ENCODE assay signal across 8 cellular contexts in the genomic region with DNA sequence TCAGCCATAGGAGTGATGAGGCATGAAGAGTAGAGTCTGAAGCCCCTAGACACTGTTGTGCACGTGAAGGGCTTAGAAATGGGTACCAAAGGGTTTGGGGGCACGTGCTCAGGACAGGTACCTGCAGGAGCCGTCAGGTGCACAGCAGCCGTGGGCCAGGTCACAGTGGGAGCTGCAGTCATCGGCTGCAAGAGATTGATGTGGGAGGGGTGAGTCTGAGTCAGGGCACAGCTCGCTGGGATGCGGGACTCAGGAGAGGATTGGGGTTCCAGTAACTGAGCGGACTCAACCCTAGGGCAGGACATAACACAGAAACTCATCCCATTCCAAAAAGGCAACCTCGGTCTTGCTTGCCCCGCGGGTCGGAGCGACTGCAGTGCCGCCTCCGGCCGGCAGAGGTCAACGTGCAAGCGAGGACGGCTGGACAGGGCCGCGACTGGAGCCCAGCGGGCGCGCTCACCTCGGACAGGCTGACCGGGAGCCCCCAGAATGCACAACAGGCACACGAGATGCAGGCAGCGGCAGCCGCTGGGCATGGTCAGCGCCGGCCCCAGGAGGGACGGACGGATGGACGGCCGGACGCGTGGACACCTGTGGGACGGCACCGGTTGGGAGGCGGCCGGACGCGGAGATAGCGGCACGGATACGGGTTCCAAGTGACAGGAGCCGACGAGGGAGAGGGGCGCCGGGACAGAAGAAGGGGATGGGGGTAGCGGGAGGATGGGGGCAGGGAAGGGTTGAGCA. TPM values are rescaled to one million over a fixed set of nuclear protein-coding genes. Genes with fewer than 3 reads are reported as not detected.
DNase-seq lines count a peak whose midpoint lies in the region; ATAC-seq, FAIRE-seq and TF ChIP-seq lines count a peak whose summit lies in the region.

No MANE protein-coding gene starts in this region.

- peak overlapping the region; percentile 78 for H3K4me2 ChIP-seq in fibroblast of lung (ENCODE audit: extremely low read depth, insufficient read depth, low read length)

- H3K79me2 ChIP-seq in fibroblast of lung (ENCODE audit: control insufficient read depth, insufficient read depth, low read length): no peaks in the 10 kb centered on the region

- H3K36me3 Mint-ChIP-seq in activated T-helper 17 cell treated with anti-CD3 and anti-CD28 coated beads, Interleukin-2, amount 50 U/mL, for 72 hours (ENCODE audit: low read depth): peaks cover 27% of the 10 kb centered on the region
- no peaks in the 10 kb centered on the region for H3K36me3 Mint-ChIP-seq in naive B cell

- H3K4me1 Mint-ChIP-seq in activated T-helper 17 cell treated with anti-CD3 and anti-CD28 coated beads, Interleukin-2, amount 50 U/mL, for 72 hours: peaks cover 8% of the 10 kb centered on the region
- peaks cover 20 to 30% (median 21%) of the 10 kb centered on the region in 3 donors for H3K4me1 Mint-ChIP-seq in naive B cell

- H3K27me3 Mint-ChIP-seq in activated T-helper 17 cell treated with anti-CD3 and anti-CD28 coated beads, Interleukin-2, amount 50 U/mL, for 72 hours: peaks cover 9% of the 10 kb centered on the region
- H3K27me3 Mint-ChIP-seq in naive B cell: peaks cover 0 to 5% (median 0%) of the 10 kb centered on the region in 3 donors

- TF ChIP-seq CTCF in fibroblast of lung (conservative IDR thresholded peaks at IDR 0.05 in 1 of 2, IDR thresholded peaks at IDR 0.05 in 1 of 2; ENCODE audit: low read depth in 1 of 2, low read length in 2 of 2): peak; percentile 84 to 97

- no peaks in the 10 kb centered on the region for H3K9me3 ChIP-seq in fibroblast of lung (ENCODE audit: control insufficient read depth, insufficient read depth, low read depth, low read length)

- peak overlapping the region; percentile 43 to 53 (median 46) for H3K4me3 ChIP-seq in fibroblast of lung (replicated peaks in 1 of 4; ENCODE audit: control extremely low read depth in 1 of 4, insufficient read depth in 1 of 4, low read depth in 3 of 4, low read length in 4 of 4)

- H3K27me3 ChIP-seq in fibroblast of lung (ENCODE audit: control insufficient read depth, insufficient read depth, low read length): peaks cover 3% of the 10 kb centered on the region

- no peak overlapping the region for H3K9ac ChIP-seq in fibroblast of lung (ENCODE audit: insufficient read depth, low read length)

- FAIRE-seq in RCC 7860 (lab: Jason Lieb, UNC): no peak

- H2AFZ ChIP-seq in fibroblast of lung (ENCODE audit: low read length): peak overlapping the region; percentile 64

- no peaks in the 10 kb centered on the region for H3K9me3 Mint-ChIP-seq in activated T-helper 17 cell treated with anti-CD3 and anti-CD28 coated beads, Interleukin-2, amount 50 U/mL, for 72 hours
- no peaks in the 10 kb centered on the region for H3K9me3 Mint-ChIP-seq in naive B cell

- H4K20me1 ChIP-seq in fibroblast of lung (ENCODE audit: control insufficient read depth, extremely low read depth, insufficient read depth, low read length): no peaks in the 10 kb centered on the region

- DNase-seq in GM03348 (ENCODE audit: low spot score): peak; percentile 94
- DNase-seq in HT1080 (ENCODE audit: low read depth): peak; percentile 72
- DNase-seq in RCC 7860 (ENCODE audit: low spot score): peak; percentile 15
- DNase-seq in fibroblast of lung (ENCODE audit: low read depth in 2 of 2): peak; percentile 79 to 82
- peak; percentile 53 for DNase-seq in naive B cell
- peak; percentile 40 to 45 for DNase-seq in stimulated activated CD8-positive, alpha-beta memory T cell treated with anti-CD3 and anti-CD28 coated beads, Interleukin-7, amount 100 ng/mL, for 4 hours (ENCODE audit: low read depth in 2 of 2)
- no peak for DNase-seq in NCI-H187 treated with DMSO at 0.1 percent for 48 hours (lab: John Stamatoyannopoulos, UW)

- no peak overlapping the region for H3K27ac Mint-ChIP-seq in activated T-helper 17 cell treated with anti-CD3 and anti-CD28 coated beads, Interleukin-2, amount 50 U/mL, for 72 hours
- H3K27ac Mint-ChIP-seq in naive B cell: peak overlapping the region in 5 of 6 donors; percentile 45 to 97 (median 75)

- H3K4me1 ChIP-seq in fibroblast of lung (ENCODE audit: control insufficient read depth, extremely low read depth, insufficient read depth, low read length): peaks cover 3% of the 10 kb centered on the region

- peaks cover 9% of the 10 kb centered on the region for H3K36me3 ChIP-seq in fibroblast of lung (ENCODE audit: control insufficient read depth, insufficient read depth, low read length)

- no peak overlapping the region for H3K27ac ChIP-seq in fibroblast of lung (ENCODE audit: insufficient read depth, low read length)

- H3K4me3 Mint-ChIP-seq in activated T-helper 17 cell treated with anti-CD3 and anti-CD28 coated beads, Interleukin-2, amount 50 U/mL, for 72 hours: peak overlapping the region; percentile 89
- H3K4me3 Mint-ChIP-seq in naive B cell: peak overlapping the region; percentile 67 to 91 (median 88)

- peak; percentile 75 for ATAC-seq in activated T-helper 17 cell treated with anti-CD3 and anti-CD28 coated beads, Interleukin-2, amount 50 U/mL, for 72 hours (replicated peaks)
- peak; percentile 47 to 59 for ATAC-seq in naive B cell (ENCODE audit: low read depth in 2 of 2)

RNA-seq across cellular contexts. Expression of gene DLK2, which starts 0.9 kb away (rescaled TPM):
- 3.8 and 4.2 TPM in 2 replicates for total RNA-seq in HT1080 (2014; rRNA removed; shearing (Covaris generic))
- polyA plus RNA-seq in HT1080 (2015; cell fraction: cytosol; rRNA removed): 1.8 and 2.2 TPM in 2 replicates
- 0.84 and 1.3 TPM in 2 replicates for polyA plus RNA-seq in HT1080 (2015; cell fraction: nucleus; rRNA removed)
- total RNA-seq in activated T-helper 17 cell treated with anti-CD3 and anti-CD28 coated beads, Interleukin-2, amount 50 U/mL, for 72 hours: 1 to 10 TPM; 1.3 to 2.8 TPM
- under 0.01 and 0.17 TPM in 2 replicates for total RNA-seq in fibroblast of lung
- polyA plus RNA-seq in fibroblast of lung (0.23 and 0.50 TPM in 2 replicates), naive B cell (ENCODE audit: low read depth in 6 of 6) (under 1 TPM in 4 of 6 donors, not detected in 2; 0.34 to 0.39 (median 0.39) TPM)
- 0.63 and 0.84 TPM in 2 replicates for polyA plus RNA-seq in fibroblast of lung (2012)
- polyA minus RNA-seq in fibroblast of lung (ENCODE audit: low replicate concordance): 3.3 TPM in 1 of 2 replicates, not detected in the other

RNA-seq across cellular contexts. Expression of gene TJAP1, which starts 22.9 kb away (rescaled TPM):
- total RNA-seq in HT1080 (2014; rRNA removed; shearing (Covaris generic)): 19.4 and 21.3 TPM in 2 replicates
- 24.2 and 31.2 TPM in 2 replicates for polyA plus RNA-seq in HT1080 (2015; cell fraction: cytosol; rRNA removed)
- 63.4 and 64.7 TPM in 2 replicates for polyA plus RNA-seq in HT1080 (2015; cell fraction: nucleus; rRNA removed)
- total RNA-seq in activated T-helper 17 cell treated with anti-CD3 and anti-CD28 coated beads, Interleukin-2, amount 50 U/mL, for 72 hours: 10 to 100 TPM; 37.8 to 38.4 TPM
- total RNA-seq in fibroblast of lung: 7.4 and 8.9 TPM in 2 replicates
- polyA plus RNA-seq in fibroblast of lung (18.9 and 22.9 TPM in 2 replicates), naive B cell (ENCODE audit: low read depth in 6 of 6) (10 to 100 TPM in 3 of 6 donors, 1 to 10 TPM in 3; 6.9 to 16.7 (median 9.2) TPM)
- 15.6 and 21.0 TPM in 2 replicates for polyA plus RNA-seq in fibroblast of lung (2012)
- 12.6 and 22.3 TPM in 2 replicates for polyA minus RNA-seq in fibroblast of lung (ENCODE audit: low replicate concordance)

RNA-seq across cellular contexts. Expression of gene ABCC10, which starts 27.1 kb away (rescaled TPM):
- 8.4 and 11.7 TPM in 2 replicates for total RNA-seq in HT1080 (2014; rRNA removed; shearing (Covaris generic))
- polyA plus RNA-seq in HT1080 (2015; cell fraction: cytosol; rRNA removed): 7.5 and 9.4 TPM in 2 replicates
- 31.0 and 37.8 TPM in 2 replicates for polyA plus RNA-seq in HT1080 (2015; cell fraction: nucleus; rRNA removed)
- 10 to 100 TPM; 41.2 to 47.9 TPM for total RNA-seq in activated T-helper 17 cell treated with anti-CD3 and anti-CD28 coated beads, Interleukin-2, amount 50 U/mL, for 72 hours
- total RNA-seq in fibroblast of lung: 16.7 and 23.1 TPM in 2 replicates
- polyA plus RNA-seq in fibroblast of lung: 8.9 and 9.3 TPM in 2 replicates
- polyA plus RNA-seq in fibroblast of lung (2012): 14.7 and 16.1 TPM in 2 replicates
- 22.5 and 33.3 TPM in 2 replicates for polyA minus RNA-seq in fibroblast of lung (ENCODE audit: low replicate concordance)
- 10 to 100 TPM in 5 of 6 donors, 1 to 10 TPM in 1; 9.0 to 21.0 (median 12.3) TPM for polyA plus RNA-seq in naive B cell (ENCODE audit: low read depth in 6 of 6)

RNA-seq across cellular contexts. Expression of gene LRRC73, which starts 55.7 kb away (rescaled TPM):
- 0.07 and 0.77 TPM in 2 replicates for total RNA-seq in HT1080 (2014; rRNA removed; shearing (Covaris generic))
- polyA plus RNA-seq in HT1080 (2015; cell fraction: cytosol; rRNA removed): 1.2 TPM in 2 replicates
- 0.60 and 1.1 TPM in 2 replicates for polyA plus RNA-seq in HT1080 (2015; cell fraction: nucleus; rRNA removed)
- under 1 TPM; 0.26 to 0.35 TPM for total RNA-seq in activated T-helper 17 cell treated with anti-CD3 and anti-CD28 coated beads, Interleukin-2, amount 50 U/mL, for 72 hours
- total RNA-seq in fibroblast of lung: 0.26 and 0.33 TPM in 2 replicates
- polyA plus RNA-seq in fibroblast of lung (0.17 and 0.18 TPM in 2 replicates), naive B cell (ENCODE audit: low read depth in 6 of 6) (not detected)
- polyA plus RNA-seq in fibroblast of lung (2012): 0.38 and 0.61 TPM in 2 replicates
- polyA minus RNA-seq in fibroblast of lung (ENCODE audit: low replicate concordance): not detected in 2 replicates
